In the genomic region with DNA sequence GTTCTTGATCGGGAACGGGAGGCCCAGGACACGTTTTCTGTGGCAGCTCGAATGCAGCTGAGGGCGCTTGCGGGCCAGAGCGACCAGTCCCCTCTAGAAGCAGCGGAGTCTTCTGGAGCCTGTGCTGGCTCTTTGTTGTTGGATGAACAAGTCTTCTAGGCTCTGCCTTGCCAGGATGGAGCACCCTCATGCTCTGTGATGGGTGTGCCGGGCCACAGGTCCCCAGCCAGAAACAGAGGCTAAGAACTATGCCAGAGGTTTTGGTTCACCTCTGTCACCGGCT, we compare ENCODE assay signal across 27 cellular contexts.
"Had no signal": no experiment of that assay in that cellular context is flagged by ENCODE, and none has a peak within 500 bp of the region (broad histone marks: within the 10 kb centered on the region; RNA-seq: fewer than 3 reads in every experiment).

No MANE protein-coding gene starts in this region.

- H3K79me2 ChIP-seq: hepatocyte, parathyroid adenoma had no signal

- H3K27ac Mint-ChIP-seq: dendritic cell treated with granulocyte-macrophage colony-stimulating factor and Interleukin-4, amounts not matched to agents 40 ng/mL and 50 ng/mL, for 4 days; endodermal cell; mesothelial cell of epicardium; naive B cell; natural killer cell treated with Interleukin-12 subunit alpha and Interleukin-12 subunit beta and Interleukin-15 and Interleukin-18, amount 100 ng/mL, for 72 hours; progenitor cell of endocrine pancreas; stimulated activated effector memory CD8-positive, alpha-beta T cell treated with anti-CD3 and anti-CD28 coated beads, Interleukin-12 subunit alpha, Interleukin-12 subunit beta, amount 100 ng/mL, for 72 hours had no signal

- H3K27me3 Mint-ChIP-seq: progenitor cell of endocrine pancreas had no signal

- H3K36me3 ChIP-seq: gastrocnemius medialis, heart left ventricle, right atrium auricular region, sigmoid colon, stomach, tibial artery had no signal

- H3K9ac ChIP-seq: parathyroid adenoma had no signal

- H3K9me3 Mint-ChIP-seq: dendritic cell treated with granulocyte-macrophage colony-stimulating factor and Interleukin-4, amounts not matched to agents 40 ng/mL and 50 ng/mL, for 4 days; mesothelial cell of epicardium; naive B cell; natural killer cell treated with Interleukin-12 subunit alpha and Interleukin-12 subunit beta and Interleukin-15 and Interleukin-18, amount 100 ng/mL, for 72 hours; neural crest cell; stimulated activated effector memory CD8-positive, alpha-beta T cell treated with anti-CD3 and anti-CD28 coated beads, Interleukin-12 subunit alpha, Interleukin-12 subunit beta, amount 100 ng/mL, for 72 hours; type B pancreatic cell had no signal

- H3K4me2 ChIP-seq: hepatocyte had no signal

- H3K9me3 ChIP-seq: gastrocnemius medialis, heart left ventricle, mucosa of descending colon, right atrium auricular region, sigmoid colon, stomach, tibial artery had no signal

- FAIRE-seq: colon, kidney had no signal

- H3K4me1 ChIP-seq: gastrocnemius medialis, parathyroid adenoma, sigmoid colon had no signal

- DNase-seq: effector CD8-positive, alpha-beta T cell; endodermal cell; gastrocnemius medialis; heart left ventricle; kidney; mesenchymal stem cell; naive B cell; sigmoid colon; stimulated activated CD4-positive, alpha-beta T cell treated with anti-CD3 and anti-CD28 coated beads, Interleukin-2, amount 100 ng/mL, for 24 hours; stimulated activated CD4-positive, alpha-beta T cell treated with anti-CD3 and anti-CD28 coated beads, Interleukin-4, amount 100 ng/mL, for 24 hours; stimulated activated naive CD4-positive, alpha-beta T cell treated with Interleukin-2 at 50 U/mL for 16 hours; tibial artery had no signal

- H3K27ac ChIP-seq: epithelial cell of prostate, gastrocnemius medialis, hepatocyte, parathyroid adenoma, right atrium auricular region, sigmoid colon had no signal

- H3K4me1 Mint-ChIP-seq: mesothelial cell of epicardium, naive B cell had no signal

- H3K4me3 Mint-ChIP-seq: dendritic cell treated with granulocyte-macrophage colony-stimulating factor and Interleukin-4, amounts not matched to agents 40 ng/mL and 50 ng/mL, for 4 days; endodermal cell; mesothelial cell of epicardium; natural killer cell treated with Interleukin-12 subunit alpha and Interleukin-12 subunit beta and Interleukin-15 and Interleukin-18, amount 100 ng/mL, for 72 hours; neural crest cell; stimulated activated effector memory CD8-positive, alpha-beta T cell treated with anti-CD3 and anti-CD28 coated beads, Interleukin-12 subunit alpha, Interleukin-12 subunit beta, amount 100 ng/mL, for 72 hours had no signal

- H3K4me3 ChIP-seq: gastrocnemius medialis, heart left ventricle, hepatocyte, mucosa of descending colon, right atrium auricular region, sigmoid colon, stomach, tibial artery had no signal

- H2AFZ ChIP-seq: hepatocyte, parathyroid adenoma had no signal

- ATAC-seq: gastrocnemius medialis; left lobe of liver; natural killer cell treated with Interleukin-12 subunit alpha and Interleukin-12 subunit beta and Interleukin-15 and Interleukin-18, amount 100 ng/mL, for 72 hours; stimulated activated effector memory CD8-positive, alpha-beta T cell treated with anti-CD3 and anti-CD28 coated beads, Interleukin-12 subunit alpha, Interleukin-12 subunit beta, amount 100 ng/mL, for 72 hours had no signal

- H3K27me3 ChIP-seq: hepatocyte, right atrium auricular region, tibial artery had no signal

- H3K36me3 Mint-ChIP-seq: mesothelial cell of epicardium; naive B cell; natural killer cell treated with Interleukin-12 subunit alpha and Interleukin-12 subunit beta and Interleukin-15 and Interleukin-18, amount 100 ng/mL, for 72 hours; stimulated activated effector memory CD8-positive, alpha-beta T cell treated with anti-CD3 and anti-CD28 coated beads, Interleukin-12 subunit alpha, Interleukin-12 subunit beta, amount 100 ng/mL, for 72 hours; type B pancreatic cell had no signal
